ENCODE assay signal across 9 cellular contexts in the genomic region with DNA sequence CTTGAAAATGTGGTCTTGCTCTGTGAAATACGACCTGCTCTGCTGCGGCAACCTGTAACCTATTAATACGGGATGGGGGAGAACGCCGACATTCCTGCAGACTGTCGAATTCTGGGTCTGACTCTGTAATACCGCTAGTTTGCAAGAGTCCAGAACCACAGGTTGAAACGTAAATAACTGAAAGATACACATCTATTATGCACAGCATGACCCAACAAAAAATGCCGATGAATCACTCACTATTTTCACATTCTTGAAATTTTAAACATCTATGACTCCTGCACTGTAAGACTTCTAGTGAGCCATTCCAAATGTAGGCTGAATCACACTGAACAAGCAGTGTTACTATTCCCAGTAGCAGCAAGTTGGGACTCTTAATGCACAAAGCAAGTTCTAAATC. TPM values are rescaled to one million over a fixed set of nuclear protein-coding genes. Genes with fewer than 3 reads are reported as not detected.
DNase-seq lines count a peak whose midpoint lies in the region; ATAC-seq and TF ChIP-seq lines count a peak whose summit lies in the region.
"Had no signal": no experiment of that assay in that cellular context is flagged by ENCODE, and none has a peak within 500 bp of the region (broad histone marks: within the 10 kb centered on the region; RNA-seq: fewer than 3 reads in every experiment).

No MANE protein-coding gene starts in this region.

- in situ Hi-C loops in astrocyte of the cerebellum (cut with HindIII; ENCODE audit: low sequenced_read_pairs), result loop anchor here (5.0 kb wide), 2 partner anchors 42 to 92 kb away; no protein-coding TSS in a partner anchor

- peak overlapping the region; percentile 48 for H3K4me2 ChIP-seq in hepatocyte

- no peaks in the 10 kb centered on the region for H3K79me2 ChIP-seq in hepatocyte

- CTCF ChIA-PET in activated CD8-positive, alpha-beta T cell treated with anti-CD3 and anti-CD28 coated beads for 36 hours (lab: Charles Lee), result interaction anchor here (1.4 kb wide), 1 partner anchor 282 kb away, joined by 5 read pairs; no protein-coding TSS in a partner anchor

- no peaks in the 10 kb centered on the region for H3K27me3 ChIP-seq in hepatocyte
- H3K27me3 ChIP-seq in uterus, result no peaks in the 10 kb centered on the region

- 45% methylated on average over 9 of the region's 9 CpGs for WGBS in hepatocyte (ENCODE audit: low lambda C conversion rate, missing lambda C conversion rate)

- no peaks in the 10 kb centered on the region for H3K9me3 ChIP-seq in hepatocyte (ENCODE audit: low read depth)
- H3K9me3 ChIP-seq in uterus, result no peaks in the 10 kb centered on the region

- POLR2A ChIA-PET in activated CD8-positive, alpha-beta T cell treated with anti-CD3 and anti-CD28 coated beads for 36 hours (lab: Charles Lee), result interaction anchor here (1.0 kb wide), 1 partner anchor 277 kb away, joined by 3 read pairs; no protein-coding TSS in a partner anchor

- H3K36me3 Mint-ChIP-seq in stimulated activated memory B cell treated with anti-CD40 and anti-IgM and Interleukin-4, amounts not matched to agents 10 μg/mL and 1 μg/mL and 100 μg/mL, for 72 hours, result peaks cover 58% of the 10 kb centered on the region
- H3K36me3 Mint-ChIP-seq in activated CD8-positive, alpha-beta T cell treated with anti-CD3 and anti-CD28 coated beads for 36 hours (ENCODE audit: low read depth), result peaks cover 30% of the 10 kb centered on the region

- H3K9me3 Mint-ChIP-seq in stimulated activated memory B cell treated with anti-CD40 and anti-IgM and Interleukin-4, amounts not matched to agents 10 μg/mL and 1 μg/mL and 100 μg/mL, for 72 hours, result no peaks in the 10 kb centered on the region
- H3K9me3 Mint-ChIP-seq in activated CD8-positive, alpha-beta T cell treated with anti-CD3 and anti-CD28 coated beads for 36 hours, result no peaks in the 10 kb centered on the region

- H3K27ac Mint-ChIP-seq in stimulated activated memory B cell treated with anti-CD40 and anti-IgM and Interleukin-4, amounts not matched to agents 10 μg/mL and 1 μg/mL and 100 μg/mL, for 72 hours, result no peak overlapping the region
- H3K27ac Mint-ChIP-seq in activated CD8-positive, alpha-beta T cell treated with anti-CD3 and anti-CD28 coated beads for 36 hours, result no peak overlapping the region

- H2AFZ ChIP-seq in hepatocyte, result no peak overlapping the region

- H3K27me3 Mint-ChIP-seq in stimulated activated memory B cell treated with anti-CD40 and anti-IgM and Interleukin-4, amounts not matched to agents 10 μg/mL and 1 μg/mL and 100 μg/mL, for 72 hours, result no peaks in the 10 kb centered on the region
- no peaks in the 10 kb centered on the region for H3K27me3 Mint-ChIP-seq in activated CD8-positive, alpha-beta T cell treated with anti-CD3 and anti-CD28 coated beads for 36 hours

- H3K36me3 ChIP-seq in hepatocyte (replicated peaks; ENCODE audit: insufficient read depth, low read depth) (no peaks in the 10 kb centered on the region), uterus (no peaks in the 10 kb centered on the region)

- no peak overlapping the region for H3K4me3 Mint-ChIP-seq in stimulated activated memory B cell treated with anti-CD40 and anti-IgM and Interleukin-4, amounts not matched to agents 10 μg/mL and 1 μg/mL and 100 μg/mL, for 72 hours
- no peak overlapping the region for H3K4me3 Mint-ChIP-seq in activated CD8-positive, alpha-beta T cell treated with anti-CD3 and anti-CD28 coated beads for 36 hours

- intact Hi-C loops in uterus (cut with DNase I; ENCODE audit: low total_unique reads), result no loop called here
- intact Hi-C loops in activated CD8-positive, alpha-beta T cell treated with anti-CD3 and anti-CD28 coated beads for 36 hours (cut with micrococcal nuclease), result no loop called here

- H3K4me3 ChIP-seq in astrocyte of the cerebellum (ENCODE audit: low read depth, low read length) (no peak overlapping the region), hepatocyte (no peak overlapping the region), uterus (no peak overlapping the region)

- TF ChIP-seq CTCF in astrocyte of the cerebellum (IDR thresholded peaks at IDR 0.05; ENCODE audit: low read depth, low read length, missing control alignments) (no peak), hepatocyte (IDR thresholded peaks at IDR 0.05; ENCODE audit: poor library complexity) (no peak), uterus (IDR thresholded peaks at IDR 0.05) (no peak)
- no peak for TF ChIP-seq CTCF in activated CD8-positive, alpha-beta T cell treated with anti-CD3 and anti-CD28 coated beads for 36 hours (IDR thresholded peaks at IDR 0.05)

- ATAC-seq in stimulated activated memory B cell treated with anti-CD40 and anti-IgM and Interleukin-4, amounts not matched to agents 10 μg/mL and 1 μg/mL and 100 μg/mL, for 72 hours, result no peak
- no peak for ATAC-seq in activated CD8-positive, alpha-beta T cell treated with anti-CD3 and anti-CD28 coated beads for 36 hours

- DNase-seq in activated effector memory CD4-positive, alpha-beta T cell treated with anti-CD3 and anti-CD28 coated beads, Interleukin-2, amount 50 U/mL, for 16 hours, result peak; percentile 6
- DNase-seq in activated effector memory CD4-positive, alpha-beta T cell treated with Interleukin-2 at 50 U/mL for 16 hours, result no peak
- DNase-seq in astrocyte of the cerebellum (ENCODE audit: low read depth) (peak; percentile 98), hepatocyte (ENCODE audit: low spot score) (peak; percentile 49), uterus (no peak)
- DNase-seq in activated CD8-positive, alpha-beta T cell treated with anti-CD3 and anti-CD28 coated beads for 36 hours, result no peak
- no peak for DNase-seq in activated CD4-positive, CD25-positive, alpha-beta regulatory T cell treated with anti-CD3 and anti-CD28 coated beads, Interleukin-2, amount 50 U/mL, for 72 hours

- H3K4me1 ChIP-seq in hepatocyte (ENCODE audit: insufficient read depth), result peaks cover 8% of the 10 kb centered on the region
- no peaks in the 10 kb centered on the region for H3K4me1 ChIP-seq in uterus

- H3K9me2 ChIP-seq in hepatocyte (replicated peaks; ENCODE audit: insufficient read depth), result no peaks in the 10 kb centered on the region

- no peak for TF ChIP-seq POLR2A in uterus (IDR thresholded peaks at IDR 0.05)

- no peaks in the 10 kb centered on the region for H4K20me1 ChIP-seq in hepatocyte (ENCODE audit: insufficient read depth, poor library complexity, severe bottlenecking)

- no peaks in the 10 kb centered on the region for H3K4me1 Mint-ChIP-seq in stimulated activated memory B cell treated with anti-CD40 and anti-IgM and Interleukin-4, amounts not matched to agents 10 μg/mL and 1 μg/mL and 100 μg/mL, for 72 hours
- no peaks in the 10 kb centered on the region for H3K4me1 Mint-ChIP-seq in activated CD8-positive, alpha-beta T cell treated with anti-CD3 and anti-CD28 coated beads for 36 hours (ENCODE audit: low read depth)

- H3K27ac ChIP-seq in hepatocyte (peak overlapping the region; percentile 66), uterus (peak overlapping the region; percentile 26 to 29)
- H3K27ac ChIP-seq: 22Rv1 had no signal

RNA-seq across cellular contexts. Expression of a gene that starts 20.4 kb away (rescaled TPM):
- 16.3 and 28.1 TPM in 2 replicates for total RNA-seq in hepatocyte
- 16.1 and 18.7 TPM in 2 replicates for polyA plus RNA-seq in hepatocyte
- 10 to 100 TPM; 22.3 to 76.2 (median 32.1) TPM for total RNA-seq in uterus
- total RNA-seq in activated CD8-positive, alpha-beta T cell treated with anti-CD3 and anti-CD28 coated beads for 36 hours, result 10 to 100 TPM; 55.7 to 61.6 TPM

RNA-seq across cellular contexts. Expression of a gene that starts 38.2 kb away (rescaled TPM):
- 15.7 and 17.8 TPM in 2 replicates for total RNA-seq in hepatocyte
- polyA plus RNA-seq in hepatocyte, result 21.1 and 22.8 TPM in 2 replicates
- 10 to 100 TPM in 2 of 4 donors, 1 to 10 TPM in 1, not detected in 1; 3.2 to 19.6 (median 15.6) TPM for total RNA-seq in uterus
- 10 to 100 TPM; 30.9 to 34.4 TPM for total RNA-seq in activated CD8-positive, alpha-beta T cell treated with anti-CD3 and anti-CD28 coated beads for 36 hours

RNA-seq across cellular contexts. Expression of a gene that starts 57.8 kb away (rescaled TPM):
- 11.6 and 12.0 TPM in 2 replicates for total RNA-seq in hepatocyte
- 9.7 and 12.8 TPM in 2 replicates for polyA plus RNA-seq in hepatocyte
- 10 to 100 TPM in 3 of 4 donors, 1 to 10 TPM in 1; 9.7 to 29.0 (median 17.0) TPM for total RNA-seq in uterus
- 10 to 100 TPM; 52.8 to 55.8 TPM for total RNA-seq in activated CD8-positive, alpha-beta T cell treated with anti-CD3 and anti-CD28 coated beads for 36 hours

Comparison
In these comparisons a context has a peak if more than half of its experiments do, and no peak if none do; other contexts are left out.
1. DNase-seq: peak in activated effector memory CD4-positive, alpha-beta T cell treated with anti-CD3 and anti-CD28 coated beads, Interleukin-2, amount 50 U/mL, for 16 hours (single experiment), astrocyte of the cerebellum (single experiment) and hepatocyte (single experiment); none in activated effector memory CD4-positive, alpha-beta T cell treated with Interleukin-2 at 50 U/mL for 16 hours (single experiment), uterus (0 of 2), activated CD8-positive, alpha-beta T cell treated with anti-CD3 and anti-CD28 coated beads for 36 hours (single experiment) and activated CD4-positive, CD25-positive, alpha-beta regulatory T cell treated with anti-CD3 and anti-CD28 coated beads, Interleukin-2, amount 50 U/mL, for 72 hours (single experiment).